In genomic region chr6:48891308-48891707, GRCh38 we compare ENCODE assay signal across 27 cellular contexts.
"Had no signal": no experiment of that assay in that cellular context is flagged by ENCODE, and none has a peak within 500 bp of the region (broad histone marks: within the 10 kb centered on the region; RNA-seq: fewer than 3 reads in every experiment).

No MANE protein-coding gene starts in this region.

- H3K4me1 ChIP-seq: stomach, suprapubic skin, testis, thyroid gland, tibial artery, tibial nerve, transverse colon, upper lobe of left lung, upper lobe of right lung, uterus, vagina had no signal

- DNase-seq: stimulated activated CD4-positive, alpha-beta T cell treated with anti-CD3 and anti-CD28 coated beads, Interleukin-2, amount 100 ng/mL, for 48 hours; stimulated activated CD4-positive, alpha-beta T cell treated with anti-CD3 and anti-CD28 coated beads, Interleukin-4, amount 100 ng/mL, for 1 hour; stimulated activated CD4-positive, alpha-beta T cell treated with anti-CD3 and anti-CD28 coated beads, Interleukin-4, amount 100 ng/mL, for 24 hours; stimulated activated CD4-positive, alpha-beta T cell treated with anti-CD3 and anti-CD28 coated beads, Interleukin-4, amount 100 ng/mL, for 4 hours; stimulated activated CD8-positive, alpha-beta memory T cell treated with anti-CD3 and anti-CD28 coated beads, Interleukin-4, amount 100 ng/mL, for 48 hours; stimulated activated naive B cell treated with anti-CD40 and anti-IgM and Interleukin-4, amounts not matched to agents 10 μg/mL and 1 μg/mL and 100 μg/mL, for 72 hours; stimulated activated naive CD4-positive, alpha-beta T cell; stimulated activated naive CD4-positive, alpha-beta T cell treated with Interleukin-2 at 50 U/mL for 16 hours; stimulated activated naive CD8-positive, alpha-beta T cell treated with anti-CD3 and anti-CD28 coated beads, Interleukin-15, amount 100 ng/mL, for 72 hours; stimulated activated naive CD8-positive, alpha-beta T cell treated with anti-CD3 and anti-CD28 coated beads, Interleukin-15, Interleukin-2, amounts not matched to agents 100 U/mL and 50 U/mL, for 24 hours; stomach; substantia nigra; testis; thyroid gland; tibial artery; transverse colon; trophoblast cell; upper lobe of left lung; upper lobe of right lung; uterus had no signal

- H3K27ac ChIP-seq: stomach, suprapubic skin, testis, thoracic aorta, thyroid gland, tibial artery, tibial nerve, transverse colon, upper lobe of left lung, upper lobe of right lung, uterus, vagina had no signal

- H3K9me3 ChIP-seq: stomach, suprapubic skin, testis, thoracic aorta, thyroid gland, tibial artery, tibial nerve, transverse colon, upper lobe of left lung, upper lobe of right lung, uterus, vagina had no signal

- H3K27me3 ChIP-seq: stomach, suprapubic skin, testis, thyroid gland, tibial artery, tibial nerve, transverse colon, upper lobe of left lung, upper lobe of right lung, uterus, vagina had no signal

- H3K36me3 ChIP-seq: stomach, suprapubic skin, thoracic aorta, thyroid gland, tibial artery, tibial nerve, transverse colon, upper lobe of left lung, upper lobe of right lung, uterus, vagina had no signal

- FAIRE-seq: urothelium cell line had no signal

- H3K4me3 ChIP-seq: stomach, suprapubic skin, testis, thoracic aorta, thyroid gland, tibial artery, tibial nerve, transverse colon, upper lobe of left lung, upper lobe of right lung, uterus, vagina had no signal

- ATAC-seq: stimulated activated effector memory CD8-positive, alpha-beta T cell treated with anti-CD3 and anti-CD28 coated beads, Interleukin-12 subunit alpha, Interleukin-12 subunit beta, amount 100 ng/mL, for 72 hours; stimulated activated memory B cell treated with anti-CD40 and anti-IgM and Interleukin-4, amounts not matched to agents 10 μg/mL and 1 μg/mL and 100 μg/mL, for 72 hours; stimulated activated naive B cell treated with anti-CD40 and anti-IgM and Interleukin-4, amounts not matched to agents 10 μg/mL and 1 μg/mL and 100 μg/mL, for 72 hours; stimulated activated naive CD8-positive, alpha-beta T cell treated with anti-CD3 and anti-CD28 coated beads, Interleukin-15, amount 100 ng/mL, for 72 hours; stimulated activated naive CD8-positive, alpha-beta T cell treated with anti-CD3 and anti-CD28 coated beads, Interleukin-15, Interleukin-2, amounts not matched to agents 100 U/mL and 50 U/mL, for 24 hours; upper lobe of right lung had no signal
